In the genomic region with DNA sequence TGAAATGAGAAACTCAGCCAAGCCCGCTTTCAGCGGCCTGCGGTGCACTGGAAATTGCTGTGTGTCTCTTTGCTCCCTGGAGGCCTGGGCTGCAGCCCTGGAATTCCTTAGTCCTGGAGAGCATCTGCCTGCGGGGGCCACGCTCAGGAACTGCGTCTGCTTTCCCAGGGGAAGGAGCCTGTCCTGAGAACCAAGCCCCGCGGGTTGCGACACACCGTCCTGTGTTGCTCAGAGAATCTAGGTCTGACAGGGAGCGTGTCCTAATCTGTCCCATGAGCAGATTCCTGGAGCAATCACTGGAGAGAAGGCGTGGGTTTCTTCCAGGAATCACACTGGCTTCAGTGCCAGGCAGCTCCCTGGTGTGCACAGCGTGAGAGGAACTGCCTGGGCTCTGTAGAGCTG, we compare ENCODE assay signal across 22 cellular contexts.
DNase-seq lines count a peak whose midpoint lies in the region; ATAC-seq and TF ChIP-seq lines count a peak whose summit lies in the region.
"Had no signal": no experiment of that assay in that cellular context is flagged by ENCODE, and none has a peak within 500 bp of the region (broad histone marks: within the 10 kb centered on the region; RNA-seq: fewer than 3 reads in every experiment).

No MANE protein-coding gene starts in this region.

- ATAC-seq in heart left ventricle (peak in 3 of 4 donors; percentile 45 to 65 (median 65)), HG02885 (IDR thresholded peaks at IDR 0.05; ENCODE audit: poor library complexity, unreplicated experiment) (no peak), GM19397 (IDR thresholded peaks at IDR 0.05; ENCODE audit: unreplicated experiment) (no peak)
- ATAC-seq: A549; effector memory CD8-positive, alpha-beta T cell; K562; naive thymus-derived CD8-positive, alpha-beta T cell had no signal

- TF ChIP-seq POLR2A in heart left ventricle (IDR thresholded peaks at IDR 0.05), result no peak

- DNase-seq in COR-L47 (lab: John Stamatoyannopoulos, UW), result peak; percentile 49
- peak; percentile 53 for DNase-seq in NCI-H69 (lab: John Stamatoyannopoulos, UW)
- no peak for DNase-seq in heart left ventricle
- peak; percentile 32 for DNase-seq in nephron progenitor cell
- no peak for DNase-seq in activated CD4-positive, alpha-beta memory T cell treated with anti-CD3 and anti-CD28 coated beads for 36 hours
- no peak for DNase-seq in MV-4-11 (lab: John Stamatoyannopoulos, UW)
- DNase-seq: activated T-cell treated with anti-CD3 and anti-CD28 coated beads for 4 hours; cerebellar nuclear complex; effector memory CD8-positive, alpha-beta T cell; naive thymus-derived CD8-positive, alpha-beta T cell; NCI-H187 treated with DMSO at 0.1 percent for 48 hours; NCI-H526; stimulated activated CD4-positive, alpha-beta T cell treated with anti-CD3 and anti-CD28 coated beads, Interleukin-4, amount 100 ng/mL, for 4 hours; uterus had no signal

- no peaks in the 10 kb centered on the region for H3K36me3 ChIP-seq in heart left ventricle
- H3K36me3 ChIP-seq: BLaER1 treated with 17β-estradiol and CSF1 and Interleukin-3, amounts not matched to agents 10 nM and 100 nM; HAP-1; uterus had no signal

- no peak overlapping the region for H3K27ac ChIP-seq in heart left ventricle
- H3K27ac ChIP-seq: A549; BLaER1 treated with 17β-estradiol and CSF1 and Interleukin-3, amounts not matched to agents 10 nM and 100 nM; uterus had no signal

- peaks cover 25% of the 10 kb centered on the region for H3K27me3 Mint-ChIP-seq in nephron progenitor cell (ENCODE audit: low read depth, poor library complexity)
- peaks cover 8% of the 10 kb centered on the region for H3K27me3 Mint-ChIP-seq in activated CD4-positive, alpha-beta memory T cell treated with anti-CD3 and anti-CD28 coated beads for 36 hours

- no peaks in the 10 kb centered on the region for H3K36me3 Mint-ChIP-seq in nephron progenitor cell (ENCODE audit: low read depth)
- H3K36me3 Mint-ChIP-seq in activated CD4-positive, alpha-beta memory T cell treated with anti-CD3 and anti-CD28 coated beads for 36 hours, result no peaks in the 10 kb centered on the region
- H3K36me3 Mint-ChIP-seq: naive thymus-derived CD8-positive, alpha-beta T cell had no signal

- WGBS in heart left ventricle, 4 donors, result 19 to 35% (median 31%) methylated on average over 12 to 13 of the region's 13 CpGs

- H3K4me3 ChIP-seq in heart left ventricle, result no peak overlapping the region
- H3K4me3 ChIP-seq: A549; BLaER1 treated with 17β-estradiol and CSF1 and Interleukin-3, amounts not matched to agents 10 nM and 100 nM; HAP-1; K562; uterus had no signal

- intact Hi-C loops in heart left ventricle (cut with DNase I), result no loop called here
- intact Hi-C loops in activated CD4-positive, alpha-beta memory T cell treated with anti-CD3 and anti-CD28 coated beads for 36 hours (cut with micrococcal nuclease), result no loop called here

- POLR2A ChIA-PET in activated CD4-positive, alpha-beta memory T cell treated with anti-CD3 and anti-CD28 coated beads for 36 hours (lab: Charles Lee), result no interaction called here

- H3K4me3 Mint-ChIP-seq in nephron progenitor cell, result no peak overlapping the region
- H3K4me3 Mint-ChIP-seq in activated CD4-positive, alpha-beta memory T cell treated with anti-CD3 and anti-CD28 coated beads for 36 hours, result no peak overlapping the region
- H3K4me3 Mint-ChIP-seq: effector memory CD8-positive, alpha-beta T cell; memory B cell; naive thymus-derived CD8-positive, alpha-beta T cell had no signal

- no peak for TF ChIP-seq CTCF in heart left ventricle (IDR thresholded peaks at IDR 0.05)
- no peak for TF ChIP-seq CTCF in nephron progenitor cell (IDR thresholded peaks at IDR 0.05)

- H3K27me3 ChIP-seq in heart left ventricle, result peaks cover 0 to 12% (median 0%) of the 10 kb centered on the region in 9 donors
- H3K27me3 ChIP-seq: BLaER1 treated with 17β-estradiol and CSF1 and Interleukin-3, amounts not matched to agents 10 nM and 100 nM; uterus had no signal

- peaks cover 36% of the 10 kb centered on the region for H3K4me1 Mint-ChIP-seq in nephron progenitor cell
- H3K4me1 Mint-ChIP-seq in activated CD4-positive, alpha-beta memory T cell treated with anti-CD3 and anti-CD28 coated beads for 36 hours (ENCODE audit: low read depth), result no peaks in the 10 kb centered on the region
- H3K4me1 Mint-ChIP-seq: memory B cell; naive thymus-derived CD8-positive, alpha-beta T cell had no signal

- peak overlapping the region; percentile 75 for H3K27ac Mint-ChIP-seq in nephron progenitor cell
- no peak overlapping the region for H3K27ac Mint-ChIP-seq in activated CD4-positive, alpha-beta memory T cell treated with anti-CD3 and anti-CD28 coated beads for 36 hours
- H3K27ac Mint-ChIP-seq: effector memory CD8-positive, alpha-beta T cell; memory B cell; naive thymus-derived CD8-positive, alpha-beta T cell; progenitor cell of endocrine pancreas had no signal

- H3K9me3 ChIP-seq in heart left ventricle, result no peaks in the 10 kb centered on the region
- H3K9me3 ChIP-seq: A549, HAP-1, uterus had no signal

- CTCF ChIA-PET in activated CD4-positive, alpha-beta memory T cell treated with anti-CD3 and anti-CD28 coated beads for 36 hours (lab: Charles Lee), result no interaction called here

- H3K4me1 ChIP-seq in heart left ventricle, result peaks cover 0 to 5% (median 0%) of the 10 kb centered on the region in 12 donors
- H3K4me1 ChIP-seq: A549; BLaER1 treated with 17β-estradiol and CSF1 and Interleukin-3, amounts not matched to agents 10 nM and 100 nM; HAP-1; uterus had no signal

- H3K9me3 Mint-ChIP-seq in nephron progenitor cell, result peaks cover 6% of the 10 kb centered on the region
- no peaks in the 10 kb centered on the region for H3K9me3 Mint-ChIP-seq in activated CD4-positive, alpha-beta memory T cell treated with anti-CD3 and anti-CD28 coated beads for 36 hours
- H3K9me3 Mint-ChIP-seq: effector memory CD8-positive, alpha-beta T cell had no signal

Comparison
In these comparisons a context has a peak if more than half of its experiments do, and no peak if none do; other contexts are left out.
1. DNase-seq: peak in COR-L47 (single experiment), NCI-H69 (single experiment) and nephron progenitor cell (single experiment); none in heart left ventricle (0 of 5), activated CD4-positive, alpha-beta memory T cell treated with anti-CD3 and anti-CD28 coated beads for 36 hours (single experiment) and MV-4-11 (single experiment).
2. ATAC-seq: peak in heart left ventricle (3 of 4); none in HG02885 (single experiment) and GM19397 (single experiment).